ENCODE assay signal across 24 cellular contexts in genomic region chr4:148210661-148211060, GRCh38.
"Had no signal": no experiment of that assay in that cellular context is flagged by ENCODE, and none has a peak within 500 bp of the region (broad histone marks: within the 10 kb centered on the region; RNA-seq: fewer than 3 reads in every experiment).

No MANE protein-coding gene starts in this region.

- ATAC-seq: HepG2, SK-N-SH treated with all-trans-retinoic acid at 6 μM for 48 hours had no signal

- DNase-seq: IMR-90, Karpas-422, KG1, MG63, NCI-H1092, NCI-H1105 treated with DMSO at 0.1 percent for 48 hours, NCI-H1417 treated with DMSO at 0.1 percent for 48 hours, NCI-H146, NCI-H1694 treated with DMSO at 0.1 percent for 48 hours, NCI-H1930, NCI-H2081, NCI-H2107, NCI-H226, NCI-H446, NCI-H510A, NCI-H524 treated with DMSO at 0.1 percent for 48 hours, NCI-H69, NCI-H774, PC-9, RPMI8226, SHP77 treated with DMSO at 0.1 percent for 48 hours, SJCRH30 had no signal

- H3K36me3 ChIP-seq: MG63, SJCRH30 had no signal

- H3K9me3 ChIP-seq: MG63, SJCRH30 had no signal

- H3K4me3 ChIP-seq: MG63, PC-9, SJCRH30 had no signal

- H3K27ac ChIP-seq: PC-9, SJCRH30 had no signal

- H3K27me3 ChIP-seq: MG63, SJCRH30 had no signal
